In the genomic region with DNA sequence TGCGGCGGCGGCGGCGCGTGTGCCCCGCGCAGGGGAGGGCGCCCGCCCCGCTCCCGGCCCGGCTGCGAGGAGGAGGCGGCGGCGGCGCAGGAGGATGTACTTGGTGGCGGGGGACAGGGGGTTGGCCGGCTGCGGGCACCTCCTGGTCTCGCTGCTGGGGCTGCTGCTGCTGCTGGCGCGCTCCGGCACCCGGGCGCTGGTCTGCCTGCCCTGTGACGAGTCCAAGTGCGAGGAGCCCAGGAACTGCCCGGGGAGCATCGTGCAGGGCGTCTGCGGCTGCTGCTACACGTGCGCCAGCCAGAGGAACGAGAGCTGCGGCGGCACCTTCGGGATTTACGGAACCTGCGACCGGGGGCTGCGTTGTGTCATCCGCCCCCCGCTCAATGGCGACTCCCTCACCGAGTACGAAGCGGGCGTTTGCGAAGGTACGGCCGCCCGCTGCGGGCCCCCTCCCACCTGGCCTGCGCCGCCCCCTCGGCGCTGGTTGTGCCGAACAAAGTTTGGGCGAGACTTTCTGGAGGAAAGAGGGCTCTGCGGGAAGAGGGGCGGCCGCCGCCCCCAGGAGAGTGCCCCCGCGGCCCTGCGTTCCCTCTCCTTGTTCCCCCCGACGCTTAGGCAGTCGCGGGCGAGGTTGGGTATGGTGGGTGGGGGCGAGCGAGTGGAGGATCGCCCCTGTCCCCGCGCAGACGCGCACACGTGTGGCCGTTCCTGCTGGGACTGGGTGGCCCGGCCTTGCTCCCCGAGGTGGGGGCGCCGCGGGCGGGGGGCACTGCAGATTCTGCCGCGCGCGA, we compare ENCODE assay signal across 8 cellular contexts. TPM values are rescaled to one million over a fixed set of nuclear protein-coding genes. Genes with fewer than 3 reads are reported as not detected.
DNase-seq lines count a peak whose midpoint lies in the region; ATAC-seq, FAIRE-seq and TF ChIP-seq lines count a peak whose summit lies in the region.

No MANE protein-coding gene starts in this region.

- H3K27me3 ChIP-seq in GM06990 (replicated peaks; ENCODE audit: control insufficient read depth, insufficient read depth, low read length) (peaks cover 2% of the 10 kb centered on the region), MM.1S (replicated peaks; ENCODE audit: insufficient read depth, low read length) (peaks cover 9% of the 10 kb centered on the region; the same call in 1 of the 2 replicates), pancreas (no peaks in the 10 kb centered on the region)

- H3K4me2 ChIP-seq in MM.1S (ENCODE audit: low read depth, low read length): peak overlapping the region; percentile 95

- H3K4me3 Mint-ChIP-seq in activated T-helper 2 cell treated with anti-CD3 and anti-CD28 coated beads, Interferon-gamma antibody, Interleukin-2, Interleukin-4, amounts not matched to agents 10 μg/mL and 5 μg/mL and 100 μg/mL, durations not matched to agents 14 hours and 24 hours and 36 hours (ENCODE audit: low read depth): peak overlapping the region; percentile 88

- peaks cover 21% of the 10 kb centered on the region for H3F3A ChIP-seq in MM.1S (ENCODE audit: insufficient read depth, low read length)

- H2AFZ ChIP-seq in MM.1S (ENCODE audit: low read length): peak overlapping the region; percentile 83

- peaks cover 25% of the 10 kb centered on the region for H3K4me1 Mint-ChIP-seq in activated T-helper 2 cell treated with anti-CD3 and anti-CD28 coated beads, Interferon-gamma antibody, Interleukin-2, Interleukin-4, amounts not matched to agents 10 μg/mL and 5 μg/mL and 100 μg/mL, durations not matched to agents 14 hours and 24 hours and 36 hours (ENCODE audit: low read depth)

- H3K27ac ChIP-seq in MM.1S (ENCODE audit: low read length): no peak overlapping the region
- H3K27ac ChIP-seq in pancreas: peak overlapping the region; percentile 35 to 80 (median 71)

- H3K27me3 Mint-ChIP-seq in activated T-helper 2 cell treated with anti-CD3 and anti-CD28 coated beads, Interferon-gamma antibody, Interleukin-2, Interleukin-4, amounts not matched to agents 10 μg/mL and 5 μg/mL and 100 μg/mL, durations not matched to agents 14 hours and 24 hours and 36 hours (ENCODE audit: low read depth): peaks cover 61% of the 10 kb centered on the region

- TF ChIP-seq CTCF in GM06990 (IDR thresholded peaks at IDR 0.05; ENCODE audit: insufficient read depth, low read length, poor library complexity, severe bottlenecking) (no peak), MM.1S (IDR thresholded peaks at IDR 0.05; ENCODE audit: low read length) (no peak), pancreas (IDR thresholded peaks at IDR 0.05) (no peak)

- H4K20me1 ChIP-seq in MM.1S (ENCODE audit: insufficient read depth, low read length): no peaks in the 10 kb centered on the region

- peak overlapping the region; percentile 51 for H3K9ac ChIP-seq in MM.1S (ENCODE audit: low read length)

- WGBS in pancreas, 2 donors: 1% methylated on average over 64 to 92 of the region's 92 CpGs

- intact Hi-C loops in activated T-helper 2 cell treated with anti-CD3 and anti-CD28 coated beads, Interferon-gamma antibody, Interleukin-2, Interleukin-4, amounts not matched to agents 10 μg/mL and 5 μg/mL and 100 μg/mL, durations not matched to agents 14 hours and 24 hours and 36 hours (cut with micrococcal nuclease): loop anchor here (2.0 to 5.0 kb wide), 5 partner anchors 46 to 240 kb away; no protein-coding TSS in a partner anchor
- intact Hi-C loops in pancreas (cut with DNase I): loop anchor here in 2 of 3 donors (10.0 kb wide), 2 partner anchors 298 to 308 kb away; no protein-coding TSS in a partner anchor

- peak; percentile 34 for ATAC-seq in GM21737 (IDR thresholded peaks at IDR 0.05; ENCODE audit: unreplicated experiment)
- ATAC-seq in pancreas: peak; percentile 12 to 41 (median 20)

- H3K4me3 ChIP-seq in GM06990 (replicated peaks; ENCODE audit: low read depth, low read length): no peak overlapping the region; the same call in 1 of the 2 replicates
- H3K4me3 ChIP-seq in MM.1S (ENCODE audit: low read length): peak overlapping the region; percentile 73
- H3K4me3 ChIP-seq in pancreas: peak overlapping the region; percentile 47 to 69 (median 59)

- peak overlapping the region; percentile 18 for H3K27ac Mint-ChIP-seq in activated T-helper 2 cell treated with anti-CD3 and anti-CD28 coated beads, Interferon-gamma antibody, Interleukin-2, Interleukin-4, amounts not matched to agents 10 μg/mL and 5 μg/mL and 100 μg/mL, durations not matched to agents 14 hours and 24 hours and 36 hours

- FAIRE-seq in pancreas (lab: Jason Lieb, UNC): no peak

- DNase-seq in GM06990 (ENCODE audit: extremely low read depth, insufficient read length) (peak; percentile 55), MM.1S (peak; percentile 39), glomerular visceral epithelial cell (ENCODE audit: extremely low spot score) (peak; percentile 43), pancreas (peak; percentile 23 to 87 (median 48)), AG08395 (ENCODE audit: low spot score) (no peak), NCI-H774 (lab: John Stamatoyannopoulos, UW) (no peak)
- peak; percentile 25 for DNase-seq in activated T-helper 2 cell treated with anti-CD3 and anti-CD28 coated beads, Interferon-gamma antibody, Interleukin-2, Interleukin-4, amounts not matched to agents 10 μg/mL and 5 μg/mL and 100 μg/mL, durations not matched to agents 14 hours and 24 hours and 36 hours (ENCODE audit: low spot score)

- no peaks in the 10 kb centered on the region for H3K9me3 Mint-ChIP-seq in activated T-helper 2 cell treated with anti-CD3 and anti-CD28 coated beads, Interferon-gamma antibody, Interleukin-2, Interleukin-4, amounts not matched to agents 10 μg/mL and 5 μg/mL and 100 μg/mL, durations not matched to agents 14 hours and 24 hours and 36 hours

- H3K9me2 ChIP-seq in MM.1S (replicated peaks; ENCODE audit: insufficient read depth, low read length): no peaks in the 10 kb centered on the region

- no peaks in the 10 kb centered on the region for H3K79me2 ChIP-seq in MM.1S (ENCODE audit: low read length)

- no peaks in the 10 kb centered on the region for H3K9me3 ChIP-seq in MM.1S (replicated peaks; ENCODE audit: insufficient read depth, low read length)
- no peaks in the 10 kb centered on the region for H3K9me3 ChIP-seq in pancreas

- no peaks in the 10 kb centered on the region for H3K36me3 ChIP-seq in GM06990 (ENCODE audit: control insufficient read depth, insufficient read depth, low read length)
- no peaks in the 10 kb centered on the region for H3K36me3 ChIP-seq in MM.1S (replicated peaks; ENCODE audit: insufficient read depth, low read length)
- H3K36me3 ChIP-seq in pancreas: no peaks in the 10 kb centered on the region

- H3K4me1 ChIP-seq in MM.1S (ENCODE audit: low read length): peaks cover 18% of the 10 kb centered on the region
- H3K4me1 ChIP-seq in pancreas: peaks cover 0 to 6% (median 5%) of the 10 kb centered on the region in 3 donors

- H3K36me3 Mint-ChIP-seq in activated T-helper 2 cell treated with anti-CD3 and anti-CD28 coated beads, Interferon-gamma antibody, Interleukin-2, Interleukin-4, amounts not matched to agents 10 μg/mL and 5 μg/mL and 100 μg/mL, durations not matched to agents 14 hours and 24 hours and 36 hours (ENCODE audit: low read depth): no peaks in the 10 kb centered on the region

RNA-seq across cellular contexts. Expression of gene CRIM1, which starts 0.8 kb away (rescaled TPM):
- total RNA-seq in activated T-helper 2 cell treated with anti-CD3 and anti-CD28 coated beads, Interferon-gamma antibody, Interleukin-2, Interleukin-4, amounts not matched to agents 10 μg/mL and 5 μg/mL and 100 μg/mL, durations not matched to agents 14 hours and 24 hours and 36 hours: 12.4 and 12.8 TPM in 2 replicates
- total RNA-seq in pancreas: 10 to 100 TPM; 15.9 to 29.1 (median 22.5) TPM
- 10 to 100 TPM in 1 of 2 donors, 1 to 10 TPM in 1; 5.2 to 14.7 TPM for polyA plus RNA-seq in pancreas

Comparison
In these comparisons a context has a peak if more than half of its experiments do, and no peak if none do; other contexts are left out.
1. DNase-seq: peak in GM06990 (single experiment), MM.1S (single experiment), activated T-helper 2 cell treated with anti-CD3 and anti-CD28 coated beads, Interferon-gamma antibody, Interleukin-2, Interleukin-4, amounts not matched to agents 10 μg/mL and 5 μg/mL and 100 μg/mL, durations not matched to agents 14 hours and 24 hours and 36 hours (single experiment), glomerular visceral epithelial cell (single experiment) and pancreas (6 of 6); none in AG08395 (single experiment) and NCI-H774 (single experiment).